Comparison of ENCODE assay signal across 8 cellular contexts in genomic region chr6:50815436-50816114, GRCh38. TPM values are rescaled to one million over a fixed set of nuclear protein-coding genes. Genes with fewer than 3 reads are reported as not detected.
A peak's percentile ranks its signal among the peaks of the same experiment; 100 is the strongest.
DNase-seq lines count a peak whose midpoint lies in the region; ATAC-seq and TF ChIP-seq lines count a peak whose summit lies in the region.

No MANE protein-coding gene starts in this region.

- H3K4me1 ChIP-seq in IMR-90 (ENCODE audit: control insufficient read depth, insufficient read depth, low read length), result no peaks in the 10 kb centered on the region
- H3K4me1 ChIP-seq in mesenchymal stem cell (ENCODE audit: control insufficient read depth, insufficient read depth, low read depth, low read length), result peaks cover 11% of the 10 kb centered on the region

- H3K14ac ChIP-seq in IMR-90 (replicated peaks; ENCODE audit: low read depth, low read length) (no peak overlapping the region), mesenchymal stem cell (ENCODE audit: low read length in 2 of 2) (no peak overlapping the region)

- DNase-seq in NCI-H2107 treated with DMSO at 0.1 percent for 48 hours (lab: John Stamatoyannopoulos, UW; ENCODE audit: unreplicated experiment) (peak; percentile 41), NCI-H2107 (lab: John Stamatoyannopoulos, UW) (no peak), IMR-90 (peak; percentile 14), astrocyte of the hippocampus (ENCODE audit: low read depth, low spot score) (peak; percentile 10), mesenchymal stem cell (peak; percentile 9), ecto neural progenitor cell (ENCODE audit: low spot score) (no peak), DMS 273 (lab: John Stamatoyannopoulos, UW; ENCODE audit: unreplicated experiment) (no peak)

- H4K8ac ChIP-seq in IMR-90 (ENCODE audit: low read depth in 2 of 2, low read length in 2 of 2), result no peak overlapping the region
- H4K8ac ChIP-seq in mesenchymal stem cell (ENCODE audit: low read length), result no peak overlapping the region

- ATAC-seq in GM21515 (IDR thresholded peaks at IDR 0.05; ENCODE audit: unreplicated experiment) (peak; percentile 59), IMR-90 (ENCODE audit: low read depth) (peak; percentile 57)

- H3K9me1 ChIP-seq in IMR-90 (ENCODE audit: insufficient read depth, low read length), result no peaks in the 10 kb centered on the region

- no peak overlapping the region for H2BK20ac ChIP-seq in IMR-90 (ENCODE audit: low read depth, low read length)

- H3K36me3 ChIP-seq in IMR-90 (ENCODE audit: control insufficient read depth, insufficient read depth, low read length), result no peaks in the 10 kb centered on the region
- H3K36me3 ChIP-seq in mesenchymal stem cell (ENCODE audit: control insufficient read depth in 1 of 2, insufficient read depth in 2 of 2, low read depth in 1 of 2, low read length in 2 of 2), result no peaks in the 10 kb centered on the region

- H3K9me3 ChIP-seq in IMR-90 (ENCODE audit: control insufficient read depth, insufficient read depth, low read length), result no peaks in the 10 kb centered on the region; the same call in 1 of the 2 replicates
- no peaks in the 10 kb centered on the region for H3K9me3 ChIP-seq in mesenchymal stem cell (ENCODE audit: control insufficient read depth, low read length)

- WGBS in IMR-90 (ENCODE audit: extremely low coverage in 2 of 2, insufficient read length in 1 of 2), 2 experiments, result no CpG with 5 or more reads among the region's 16 CpGs
- WGBS in mesenchymal stem cell, result 29% methylated on average over 12 of the region's 16 CpGs

- H3K27me3 ChIP-seq in IMR-90 (ENCODE audit: control insufficient read depth, insufficient read depth, low read length), result peaks cover 25% of the 10 kb centered on the region
- H3K27me3 ChIP-seq in mesenchymal stem cell (ENCODE audit: control insufficient read depth in 1 of 2, insufficient read depth in 1 of 2, low read length in 2 of 2), result peaks cover 35 to 47% of the 10 kb centered on the region in 2 experiments

- no TSS peak for BruUV-seq in IMR-90 (replicated peaks; lab: Mats Ljungman, UMichigan)

- H2AK9ac ChIP-seq in IMR-90 (replicated peaks; ENCODE audit: low read depth, low read length, poor library complexity), result no peak overlapping the region

- H4K5ac ChIP-seq in IMR-90 (ENCODE audit: low read depth, low read length), result no peak overlapping the region

- H4K91ac ChIP-seq in IMR-90 (ENCODE audit: insufficient read depth, low read depth, low read length) (no peak overlapping the region), mesenchymal stem cell (ENCODE audit: low read length) (no peak overlapping the region)

- in situ Hi-C loops in IMR-90 (cut with MboI; ENCODE audit: low sequenced_read_pairs), result loop anchor here (25.0 kb wide), 1 partner anchor 1197 kb away; no protein-coding TSS in a partner anchor

- H3K27ac ChIP-seq in IMR-90 (ENCODE audit: insufficient read depth, low read length) (no peak overlapping the region), mesenchymal stem cell (ENCODE audit: low read length, poor library complexity, severe bottlenecking) (no peak overlapping the region)

- POLR2A ChIA-PET in IMR-90 (lab: Charles Lee; ENCODE audit: unreplicated experiment), result no interaction called here

- H2BK12ac ChIP-seq in mesenchymal stem cell (ENCODE audit: low read length in 2 of 2), result no peak overlapping the region

- no peak for TF ChIP-seq POLR2A in IMR-90 (IDR thresholded peaks at IDR 0.05; ENCODE audit: low read depth, low read length)

- H3K4me3 ChIP-seq in IMR-90 (ENCODE audit: insufficient read depth, low read depth, low read length), result peak overlapping the region; percentile 51
- H3K4me3 ChIP-seq in mesenchymal stem cell (ENCODE audit: insufficient read depth in 1 of 2, low read depth in 1 of 2, low read length in 2 of 2), result peak overlapping the region; percentile 37 to 82

- H3K56ac ChIP-seq in IMR-90 (ENCODE audit: extremely low read depth, insufficient read depth, low read length), result no peak overlapping the region

- CTCF ChIA-PET in IMR-90 (lab: Yijun Ruan, JAX), result no interaction called here

- H2AFZ ChIP-seq in IMR-90 (replicated peaks; ENCODE audit: low read length, poor library complexity) (no peak overlapping the region), mesenchymal stem cell (ENCODE audit: low read depth, low read length) (no peak overlapping the region)

- H3K9ac ChIP-seq in IMR-90 (ENCODE audit: low read depth, low read length) (no peak overlapping the region), mesenchymal stem cell (ENCODE audit: low read length) (peak overlapping the region; percentile 74)

- peak; percentile 53 for TF ChIP-seq CTCF in IMR-90 (conservative IDR thresholded peaks at IDR 0.05; ENCODE audit: low read depth, low read length)

- peak; percentile 28; the same call in 1 of the 2 replicates for TF ChIP-seq RAD21 in IMR-90 (IDR thresholded peaks at IDR 0.05; ENCODE audit: low read length)

- H3K4ac ChIP-seq in IMR-90 (ENCODE audit: low read depth, low read length), result no peak overlapping the region
- no peak overlapping the region for H3K4ac ChIP-seq in mesenchymal stem cell (ENCODE audit: low read depth in 1 of 2, low read length in 2 of 2)

- H2AK5ac ChIP-seq in IMR-90 (ENCODE audit: low read depth, low read length) (no peak overlapping the region), mesenchymal stem cell (ENCODE audit: low read length, severe bottlenecking) (no peak overlapping the region)

- H2BK5ac ChIP-seq in IMR-90 (ENCODE audit: low read depth, low read length, poor library complexity, severe bottlenecking), result no peak overlapping the region
- no peak overlapping the region for H2BK5ac ChIP-seq in mesenchymal stem cell (ENCODE audit: low read depth, low read length, poor library complexity, severe bottlenecking)

- dilution Hi-C loops in IMR-90 (cut with HindIII; ENCODE audit: low sequenced_read_pairs, unreplicated experiment), result no loop called here

- no peak overlapping the region for H3K23ac ChIP-seq in IMR-90 (ENCODE audit: low read depth, low read length)
- no peak overlapping the region for H3K23ac ChIP-seq in mesenchymal stem cell (ENCODE audit: low read length in 2 of 2)

- no peak overlapping the region for H3K18ac ChIP-seq in IMR-90 (ENCODE audit: low read depth, low read length)
- no peak overlapping the region for H3K18ac ChIP-seq in mesenchymal stem cell (ENCODE audit: low read depth in 1 of 2, low read length in 2 of 2)

- no peak overlapping the region for H2BK15ac ChIP-seq in IMR-90 (ENCODE audit: low read depth, low read length)
- no peak overlapping the region for H2BK15ac ChIP-seq in mesenchymal stem cell (ENCODE audit: low read depth, poor library complexity, severe bottlenecking)

- H3K79me1 ChIP-seq in IMR-90 (ENCODE audit: low read depth in 1 of 2, low read length in 2 of 2), result no peaks in the 10 kb centered on the region
- H3K79me1 ChIP-seq in mesenchymal stem cell (replicated peaks; ENCODE audit: low read length, poor library complexity, severe bottlenecking), result no peaks in the 10 kb centered on the region

- H4K20me1 ChIP-seq in IMR-90 (ENCODE audit: insufficient read depth, low read length), result no peaks in the 10 kb centered on the region

- no peak overlapping the region for H2BK120ac ChIP-seq in IMR-90 (ENCODE audit: low read depth, low read length)
- H2BK120ac ChIP-seq in mesenchymal stem cell (ENCODE audit: low read depth, low read length), result no peak overlapping the region

- intact Hi-C loops in IMR-90 (cut with micrococcal nuclease), result loop anchor here (1.0 to 10.0 kb wide), 4 partner anchors 1039 to 1234 kb away; no protein-coding TSS in a partner anchor

- peak overlapping the region; percentile 99 for H3K4me2 ChIP-seq in IMR-90 (ENCODE audit: low read depth, low read length)
- peak overlapping the region; percentile 89 for H3K4me2 ChIP-seq in mesenchymal stem cell (ENCODE audit: low read length, poor library complexity, severe bottlenecking)

TF ChIP-seq in IMR-90, 13 proteins besides CTCF, POLR2A, EP300 and RAD21:
- TF ChIP-seq BHLHE40 (IDR thresholded peaks at IDR 0.05; ENCODE audit: low read depth, low read length), result no peak
- TF ChIP-seq SMC3 (IDR thresholded peaks at IDR 0.05; ENCODE audit: low read depth, low read length), result peak; percentile 34

RNA-seq across cellular contexts. Expression of gene TFAP2B, which starts 3.1 kb away (rescaled TPM):
- not detected in 2 replicates for total RNA-seq in IMR-90 (2012; rRNA removed)
- polyA plus RNA-seq in IMR-90 (2012; rRNA removed), result not detected in 2 replicates
- polyA plus RNA-seq in IMR-90 (2012; cell fraction: cytosol; rRNA removed), result not detected in 2 replicates
- polyA plus RNA-seq in IMR-90 (2012; cell fraction: nucleus; rRNA removed; ENCODE audit: low replicate concordance), result not detected in 2 replicates
- not detected for polyA plus RNA-seq in mesenchymal stem cell (2013, experiment 1 of 2)
- not detected for polyA plus RNA-seq in mesenchymal stem cell (2013, experiment 2 of 2)

Comparison
In these comparisons a context has a peak if more than half of its experiments do, and no peak if none do; other contexts are left out.
1. DNase-seq: peak in NCI-H2107 treated with DMSO at 0.1 percent for 48 hours (single experiment), IMR-90 (single experiment), astrocyte of the hippocampus (single experiment) and mesenchymal stem cell (single experiment); none in NCI-H2107 (single experiment), ecto neural progenitor cell (single experiment) and DMS 273 (single experiment).